ENCODE assay signal across 2 cellular contexts in the genomic region with DNA sequence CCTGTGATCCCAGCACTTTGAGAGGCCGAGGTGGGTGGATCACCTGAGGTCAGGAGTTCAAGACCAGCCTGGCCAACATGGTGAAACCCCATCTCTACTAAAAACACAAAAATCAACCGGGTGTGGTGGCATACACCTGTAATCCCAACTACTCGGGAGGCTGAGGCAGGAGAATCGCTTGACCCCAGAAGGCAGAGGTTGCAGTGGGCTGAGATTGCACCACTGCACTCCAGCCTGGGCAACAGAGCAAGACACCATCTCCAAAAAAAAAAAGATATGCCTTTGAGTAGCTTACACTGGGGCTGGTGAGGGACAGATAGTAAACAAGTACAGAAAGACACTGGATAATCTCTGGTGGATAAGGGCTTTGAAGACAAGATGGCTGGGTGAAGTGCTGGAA.
TF ChIP-seq lines count a peak whose summit lies in the region.

No MANE protein-coding gene starts in this region.

TF ChIP-seq in K562, 482 proteins besides CTCF, POLR2A, EP300 and RAD21:
- peak; percentile 62 for TF ChIP-seq ZNF121 (CRISPR knock-in tag; conservative IDR thresholded peaks at IDR 0.05)

TF ChIP-seq in HepG2, 621 proteins besides CTCF, POLR2A, EP300 and RAD21:
- TF ChIP-seq ZNF121 (CRISPR knock-in tag; IDR thresholded peaks at IDR 0.05): peak; percentile 75
